Comparison of ENCODE assay signal across 1 cellular context in the genomic region with DNA sequence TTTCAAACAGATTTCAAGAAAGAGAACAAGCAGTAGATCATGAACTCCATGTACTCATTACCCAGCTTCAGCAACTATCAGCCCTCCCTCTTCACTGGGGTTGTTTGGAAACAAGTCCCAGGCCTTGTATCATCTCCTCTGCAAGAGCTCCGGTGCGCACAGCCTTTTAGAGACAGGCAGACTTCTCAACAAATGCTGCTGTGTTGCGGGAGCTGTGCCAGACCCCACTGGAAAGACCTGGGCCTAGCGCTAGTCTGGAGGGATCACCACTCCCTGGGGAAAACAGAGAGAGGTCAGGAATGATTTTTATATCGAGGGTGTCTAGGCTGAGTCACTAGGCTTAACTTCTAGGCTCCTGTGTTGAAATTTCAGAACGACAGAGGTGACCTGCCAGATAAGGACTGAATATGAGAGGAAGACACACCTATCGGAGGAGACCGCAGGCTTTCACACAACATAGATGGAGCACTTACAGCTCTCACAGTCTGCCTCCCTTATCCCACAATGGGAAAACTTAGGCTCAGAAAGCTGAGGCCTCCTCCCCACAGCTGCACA.
TF ChIP-seq lines count a peak whose summit lies in the region.

No MANE protein-coding gene starts in this region.

TF ChIP-seq in K562, 482 proteins besides CTCF, POLR2A, EP300 and RAD21 (continued from another document):
- TF ChIP-seq PATZ1 (CRISPR knock-in tag; IDR thresholded peaks at IDR 0.05; ENCODE audit: borderline replicate concordance), result no peak
- no peak for TF ChIP-seq SAP30 (IDR thresholded peaks at IDR 0.05; ENCODE audit: borderline replicate concordance, insufficient read depth, low read depth, low read length, poor library complexity, severe bottlenecking)
- TF ChIP-seq, protein P1, sequence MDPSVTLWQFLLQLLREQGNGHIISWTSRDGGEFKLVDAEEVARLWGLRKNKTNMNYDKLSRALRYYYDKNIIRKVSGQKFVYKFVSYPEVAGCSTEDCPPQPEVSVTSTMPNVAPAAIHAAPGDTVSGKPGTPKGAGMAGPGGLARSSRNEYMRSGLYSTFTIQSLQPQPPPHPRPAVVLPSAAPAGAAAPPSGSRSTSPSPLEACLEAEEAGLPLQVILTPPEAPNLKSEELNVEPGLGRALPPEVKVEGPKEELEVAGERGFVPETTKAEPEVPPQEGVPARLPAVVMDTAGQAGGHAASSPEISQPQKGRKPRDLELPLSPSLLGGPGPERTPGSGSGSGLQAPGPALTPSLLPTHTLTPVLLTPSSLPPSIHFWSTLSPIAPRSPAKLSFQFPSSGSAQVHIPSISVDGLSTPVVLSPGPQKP (CRISPR knock-in tag; IDR thresholded peaks at IDR 0.05), result no peak
- TF ChIP-seq CEBPB (tag; IDR thresholded peaks at IDR 0.05), result 0 out of 2 replicates have a peak, but pooled peaks have one; percentile 17
- no peak for TF ChIP-seq KLF6 (CRISPR knock-in tag; IDR thresholded peaks at IDR 0.05; ENCODE audit: borderline replicate concordance)
- TF ChIP-seq NR2F6 (CRISPR knock-in tag; IDR thresholded peaks at IDR 0.05), result no peak
